ENCODE assay signal across 19 cellular contexts in genomic region chr12:78418919-78419318, GRCh38.
DNase-seq lines count a peak whose midpoint lies in the region; ATAC-seq and TF ChIP-seq lines count a peak whose summit lies in the region.
"Had no signal": no experiment of that assay in that cellular context is flagged by ENCODE, and none has a peak within 500 bp of the region (broad histone marks: within the 10 kb centered on the region; RNA-seq: fewer than 3 reads in every experiment).

No MANE protein-coding gene starts in this region.

- WGBS in esophagus squamous epithelium, 2 donors: 51 to 65% methylated on average over 2 of the region's 2 CpGs

- H3K9me3 ChIP-seq in BLaER1: no peaks in the 10 kb centered on the region
- H3K9me3 ChIP-seq in OCI-LY3 (ENCODE audit: insufficient read depth, low read length): no peaks in the 10 kb centered on the region
- no peaks in the 10 kb centered on the region for H3K9me3 ChIP-seq in esophagus squamous epithelium

- peak overlapping the region; percentile 40; the same call in 1 of the 2 replicates for H2AFZ ChIP-seq in OCI-LY3 (ENCODE audit: low read depth, low read length)

- H4K20me1 ChIP-seq in BLaER1: no peaks in the 10 kb centered on the region
- H4K20me1 ChIP-seq in OCI-LY3 (ENCODE audit: insufficient read depth, low read length): no peaks in the 10 kb centered on the region

- H3K36me3 ChIP-seq in BLaER1 (no peaks in the 10 kb centered on the region), OCI-LY3 (replicated peaks; ENCODE audit: low read depth, low read length) (no peaks in the 10 kb centered on the region), esophagus squamous epithelium (no peaks in the 10 kb centered on the region)

- no peaks in the 10 kb centered on the region for H3K4me1 Mint-ChIP-seq in stimulated activated naive CD8-positive, alpha-beta T cell treated with anti-CD3 and anti-CD28 coated beads, Interleukin-15, amount 100 ng/mL, for 72 hours
- H3K4me1 Mint-ChIP-seq in activated CD4-positive, alpha-beta T cell treated with anti-CD3 and anti-CD28 coated beads for 36 hours: no peaks in the 10 kb centered on the region
- no peaks in the 10 kb centered on the region for H3K4me1 Mint-ChIP-seq in activated T-helper 17 cell treated with anti-CD3 and anti-CD28 coated beads, Interleukin-2, amount 50 U/mL, for 72 hours
- H3K4me1 Mint-ChIP-seq: activated naive CD8-positive, alpha-beta T cell treated with anti-CD3 and anti-CD28 coated beads, Interleukin-2, amount 50 U/mL, for 24 hours; central memory CD8-positive, alpha-beta T cell had no signal

- intact Hi-C loops in esophagus squamous epithelium (cut with DNase I): no loop called here
- intact Hi-C loops in activated CD4-positive, alpha-beta T cell treated with anti-CD3 and anti-CD28 coated beads for 36 hours (cut with DNase I, micrococcal nuclease): no loop called here

- CTCF ChIA-PET in activated CD4-positive, alpha-beta T cell treated with anti-CD3 and anti-CD28 coated beads for 36 hours (lab: Charles Lee): no interaction called here

- H3K27ac Mint-ChIP-seq in stimulated activated naive CD8-positive, alpha-beta T cell treated with anti-CD3 and anti-CD28 coated beads, Interleukin-15, amount 100 ng/mL, for 72 hours: no peak overlapping the region
- H3K27ac Mint-ChIP-seq in activated CD4-positive, alpha-beta T cell treated with anti-CD3 and anti-CD28 coated beads for 36 hours: no peak overlapping the region
- H3K27ac Mint-ChIP-seq in activated T-helper 17 cell treated with anti-CD3 and anti-CD28 coated beads, Interleukin-2, amount 50 U/mL, for 72 hours: no peak overlapping the region
- H3K27ac Mint-ChIP-seq: activated naive CD8-positive, alpha-beta T cell treated with anti-CD3 and anti-CD28 coated beads, Interleukin-2, amount 50 U/mL, for 24 hours; immature natural killer cell; mesothelial cell of epicardium had no signal

- H3K4me3 Mint-ChIP-seq in stimulated activated naive CD8-positive, alpha-beta T cell treated with anti-CD3 and anti-CD28 coated beads, Interleukin-15, amount 100 ng/mL, for 72 hours: no peak overlapping the region
- no peak overlapping the region for H3K4me3 Mint-ChIP-seq in activated CD4-positive, alpha-beta T cell treated with anti-CD3 and anti-CD28 coated beads for 36 hours
- H3K4me3 Mint-ChIP-seq in activated T-helper 17 cell treated with anti-CD3 and anti-CD28 coated beads, Interleukin-2, amount 50 U/mL, for 72 hours: no peak overlapping the region
- H3K4me3 Mint-ChIP-seq: activated naive CD8-positive, alpha-beta T cell treated with anti-CD3 and anti-CD28 coated beads, Interleukin-2, amount 50 U/mL, for 24 hours; central memory CD8-positive, alpha-beta T cell; immature natural killer cell; mesothelial cell of epicardium had no signal

- no peaks in the 10 kb centered on the region for H3K36me3 Mint-ChIP-seq in activated CD4-positive, alpha-beta T cell treated with anti-CD3 and anti-CD28 coated beads for 36 hours (ENCODE audit: low read depth)
- H3K36me3 Mint-ChIP-seq in activated T-helper 17 cell treated with anti-CD3 and anti-CD28 coated beads, Interleukin-2, amount 50 U/mL, for 72 hours (ENCODE audit: low read depth): no peaks in the 10 kb centered on the region
- H3K36me3 Mint-ChIP-seq: immature natural killer cell, mesothelial cell of epicardium had no signal

- H3K27ac ChIP-seq in BLaER1 (peak overlapping the region; percentile 69), OCI-LY3 (ENCODE audit: low read length) (peak overlapping the region; percentile 38), esophagus squamous epithelium (no peak overlapping the region)

- peak overlapping the region; percentile 64 for H3K4me2 ChIP-seq in BLaER1
- peak overlapping the region; percentile 46 for H3K4me2 ChIP-seq in OCI-LY3 (ENCODE audit: low read length)

- H3K27me3 Mint-ChIP-seq in stimulated activated naive CD8-positive, alpha-beta T cell treated with anti-CD3 and anti-CD28 coated beads, Interleukin-15, amount 100 ng/mL, for 72 hours: no peaks in the 10 kb centered on the region
- H3K27me3 Mint-ChIP-seq in activated CD4-positive, alpha-beta T cell treated with anti-CD3 and anti-CD28 coated beads for 36 hours: no peaks in the 10 kb centered on the region
- H3K27me3 Mint-ChIP-seq in activated T-helper 17 cell treated with anti-CD3 and anti-CD28 coated beads, Interleukin-2, amount 50 U/mL, for 72 hours: no peaks in the 10 kb centered on the region
- H3K27me3 Mint-ChIP-seq: activated naive CD8-positive, alpha-beta T cell treated with anti-CD3 and anti-CD28 coated beads, Interleukin-2, amount 50 U/mL, for 24 hours; central memory CD8-positive, alpha-beta T cell had no signal

- TF ChIP-seq POLR2A in esophagus squamous epithelium (IDR thresholded peaks at IDR 0.05): no peak

- POLR2A ChIA-PET in activated CD4-positive, alpha-beta T cell treated with anti-CD3 and anti-CD28 coated beads for 36 hours (lab: Charles Lee): no interaction called here

- H3K4me3 ChIP-seq in BLaER1: no peak overlapping the region; the same call in 1 of the 2 replicates
- peak overlapping the region; percentile 21; the same call in 1 of the 2 replicates for H3K4me3 ChIP-seq in OCI-LY3 (ENCODE audit: low read length)
- H3K4me3 ChIP-seq in esophagus squamous epithelium: no peak overlapping the region

- H3K4me1 ChIP-seq in BLaER1 (peaks cover 47% of the 10 kb centered on the region), OCI-LY3 (ENCODE audit: low read length) (peaks cover 16% of the 10 kb centered on the region), esophagus squamous epithelium (no peaks in the 10 kb centered on the region)

- peaks cover 0 to 7% of the 10 kb centered on the region in 2 donors for H3K9me3 Mint-ChIP-seq in stimulated activated naive CD8-positive, alpha-beta T cell treated with anti-CD3 and anti-CD28 coated beads, Interleukin-15, amount 100 ng/mL, for 72 hours
- H3K9me3 Mint-ChIP-seq in activated CD4-positive, alpha-beta T cell treated with anti-CD3 and anti-CD28 coated beads for 36 hours (ENCODE audit: low read depth): peaks cover 5% of the 10 kb centered on the region
- H3K9me3 Mint-ChIP-seq in activated T-helper 17 cell treated with anti-CD3 and anti-CD28 coated beads, Interleukin-2, amount 50 U/mL, for 72 hours: peaks cover 18% of the 10 kb centered on the region
- H3K9me3 Mint-ChIP-seq: mesothelial cell of epicardium had no signal

- H3K79me2 ChIP-seq in OCI-LY3 (ENCODE audit: low read length): no peaks in the 10 kb centered on the region

- H3K9ac ChIP-seq in BLaER1: no peak overlapping the region; the same call in 1 of the 2 replicates
- peak overlapping the region; percentile 22; the same call in 1 of the 2 replicates for H3K9ac ChIP-seq in OCI-LY3 (ENCODE audit: low read length)

- ATAC-seq in GM18868 (IDR thresholded peaks at IDR 0.05; ENCODE audit: unreplicated experiment): peak; percentile 82
- ATAC-seq in HG03175 (IDR thresholded peaks at IDR 0.05; ENCODE audit: unreplicated experiment): peak; percentile 70
- ATAC-seq in stimulated activated naive CD8-positive, alpha-beta T cell treated with anti-CD3 and anti-CD28 coated beads, Interleukin-15, amount 100 ng/mL, for 72 hours: no peak
- no peak for ATAC-seq in activated CD4-positive, alpha-beta T cell treated with anti-CD3 and anti-CD28 coated beads for 36 hours
- ATAC-seq in activated T-helper 17 cell treated with anti-CD3 and anti-CD28 coated beads, Interleukin-2, amount 50 U/mL, for 72 hours (replicated peaks): no peak
- ATAC-seq: activated naive CD8-positive, alpha-beta T cell treated with anti-CD3 and anti-CD28 coated beads, Interleukin-2, amount 50 U/mL, for 24 hours; Right ventricle myocardium inferior had no signal

- H3K27me3 ChIP-seq in BLaER1: no peaks in the 10 kb centered on the region
- no peaks in the 10 kb centered on the region for H3K27me3 ChIP-seq in OCI-LY3 (ENCODE audit: low read depth, low read length)
- H3K27me3 ChIP-seq in esophagus squamous epithelium: no peaks in the 10 kb centered on the region

- TF ChIP-seq CTCF in OCI-LY3 (IDR thresholded peaks at IDR 0.05; ENCODE audit: low read depth, low read length) (no peak), esophagus squamous epithelium (IDR thresholded peaks at IDR 0.05) (no peak)

- DNase-seq in esophagus squamous epithelium (lab: John Stamatoyannopoulos, UW): no peak
- no peak for DNase-seq in stimulated activated naive CD8-positive, alpha-beta T cell treated with anti-CD3 and anti-CD28 coated beads, Interleukin-15, amount 100 ng/mL, for 72 hours
- no peak for DNase-seq in activated CD4-positive, alpha-beta T cell treated with anti-CD3 and anti-CD28 coated beads for 36 hours
- DNase-seq: activated CD4-positive, alpha-beta T cell treated with anti-CD3 and anti-CD28 coated beads for 48 hours; activated naive CD8-positive, alpha-beta T cell treated with anti-CD3 and anti-CD28 coated beads, Interleukin-2, amount 50 U/mL, for 24 hours; immature natural killer cell; NCI-H1436 treated with DMSO at 0.1 percent for 48 hours; NCI-H526 treated with DMSO at 0.1 percent for 48 hours; nucleus accumbens; stimulated activated naive CD4-positive, alpha-beta T cell treated with Interleukin-2 at 50 U/mL for 16 hours; T-helper 2 cell had no signal

Comparison
In these comparisons a context has a peak if more than half of its experiments do, and no peak if none do; other contexts are left out.
1. H3K27ac ChIP-seq: peak in BLaER1 (single experiment) and OCI-LY3 (single experiment); none in esophagus squamous epithelium (0 of 4).
2. ATAC-seq: peak in GM18868 (single experiment) and HG03175 (single experiment); none in stimulated activated naive CD8-positive, alpha-beta T cell treated with anti-CD3 and anti-CD28 coated beads, Interleukin-15, amount 100 ng/mL, for 72 hours (single experiment), activated CD4-positive, alpha-beta T cell treated with anti-CD3 and anti-CD28 coated beads for 36 hours (single experiment) and activated T-helper 17 cell treated with anti-CD3 and anti-CD28 coated beads, Interleukin-2, amount 50 U/mL, for 72 hours (single experiment).